Comparison of ENCODE assay signal across 8 cellular contexts in genomic region chrX:70444326-70445196, GRCh38. TPM values are rescaled to one million over a fixed set of nuclear protein-coding genes. Genes with fewer than 3 reads are reported as not detected.
DNase-seq lines count a peak whose midpoint lies in the region; ATAC-seq, FAIRE-seq and TF ChIP-seq lines count a peak whose summit lies in the region.

Gene DLG3 (plus strand): TSS chrX:70444835. CDS start chrX:70445202, 367 bp downstream.

- H3K27me3 ChIP-seq in bronchial epithelial cell (ENCODE audit: control insufficient read depth, insufficient read depth, low read length): peaks cover 12% of the 10 kb centered on the region

- CTCF ChIA-PET in activated CD8-positive, alpha-beta memory T cell treated with anti-CD3 and anti-CD28 coated beads for 36 hours (lab: Charles Lee): interaction anchor here (0.8 to 1.1 kb wide), 2 partner anchors 8 to 9 kb away, joined by 3 to 4 read pairs; no protein-coding TSS in a partner anchor

- H3K36me3 ChIP-seq in bronchial epithelial cell (ENCODE audit: control insufficient read depth, insufficient read depth, low read length): no peaks in the 10 kb centered on the region

- POLR2A ChIA-PET in activated CD8-positive, alpha-beta memory T cell treated with anti-CD3 and anti-CD28 coated beads for 36 hours (lab: Charles Lee): interaction anchor here (0.5 kb wide), 1 partner anchor 1075 kb away, joined by 3 read pairs; no protein-coding TSS in a partner anchor

- ATAC-seq in GM18505 (IDR thresholded peaks at IDR 0.05; ENCODE audit: unreplicated experiment) (no peak), HG03045 (IDR thresholded peaks at IDR 0.05; ENCODE audit: unreplicated experiment) (no peak)

- no peak for DNase-seq in activated CD8-positive, alpha-beta memory T cell treated with anti-CD3 and anti-CD28 coated beads for 24 hours
- DNase-seq in NCI-H510A treated with DMSO at 0.1 percent for 48 hours (lab: John Stamatoyannopoulos, UW) (peak; percentile 12), bronchial epithelial cell (ENCODE audit: low read depth) (no peak), kidney tubule cell (ENCODE audit: low spot score) (peak; percentile 41)

- no peak for FAIRE-seq in bronchial epithelial cell (lab: Jason Lieb, UNC)

- TF ChIP-seq POLR2A in GM18505 (IDR thresholded peaks at IDR 0.05; ENCODE audit: borderline replicate concordance, extremely low read depth, insufficient read depth, insufficient read length): no peak

- H3K27ac ChIP-seq in temporal lobe (ENCODE audit: low read depth, low read length): no peak within 1 kb of the TSS

- TF ChIP-seq CTCF in bronchial epithelial cell (IDR thresholded peaks at IDR 0.05; ENCODE audit: insufficient read depth, low read length, severe bottlenecking): no peak

- H3K4me3 ChIP-seq in bronchial epithelial cell (ENCODE audit: low read depth, low read length): no peak within 1 kb of the TSS

RNA-seq across cellular contexts. Expression of gene DLG3, which starts in this region (rescaled TPM):
- total RNA-seq in activated CD8-positive, alpha-beta memory T cell treated with anti-CD3 and anti-CD28 coated beads for 36 hours: 10 to 100 TPM; 35.1 to 39.0 TPM
- 21.1 and 25.3 TPM in 2 replicates for total RNA-seq in bronchial epithelial cell
- 84.8 TPM for total RNA-seq in temporal lobe

Comparison
In these comparisons a context has a peak if more than half of its experiments do, and no peak if none do; other contexts are left out.
1. DNase-seq: peak in NCI-H510A treated with DMSO at 0.1 percent for 48 hours (single experiment) and kidney tubule cell (single experiment); none in activated CD8-positive, alpha-beta memory T cell treated with anti-CD3 and anti-CD28 coated beads for 24 hours (single experiment) and bronchial epithelial cell (single experiment).